1 cellular context compared by ENCODE assay signal in genomic region chr16:69339289-69340094, GRCh38.
TF ChIP-seq lines count a peak whose summit lies in the region.

Gene COG8 (minus strand): TSS chr16:69339564. CDS start chr16:69339552, 12 bp downstream.
Gene NIP7 (plus strand): TSS chr16:69339772. CDS start chr16:69339830, 58 bp downstream.

TF ChIP-seq in HepG2, 621 proteins besides CTCF, POLR2A, EP300 and RAD21 (continued from another document and continues in another):
- peak; percentile 88 for TF ChIP-seq MNT (IDR thresholded peaks at IDR 0.05)
- TF ChIP-seq NFE2 (CRISPR knock-in tag; IDR thresholded peaks at IDR 0.05): no peak
- no peak for TF ChIP-seq ZC3H4 (CRISPR knock-in tag; IDR thresholded peaks at IDR 0.05; ENCODE audit: borderline replicate concordance)
- no peak for TF ChIP-seq PRPF4 (IDR thresholded peaks at IDR 0.05; ENCODE audit: low read depth, low read length, poor library complexity, severe bottlenecking)
- no peak for TF ChIP-seq PTBP1 (IDR thresholded peaks at IDR 0.05; ENCODE audit: low read depth, low read length, poor library complexity, severe bottlenecking)
- peak; percentile 87 for TF ChIP-seq ZNF639 (CRISPR knock-in tag; conservative IDR thresholded peaks at IDR 0.05)
- 0 out of 2 replicates have a peak, but pooled peaks have one; percentile 36 for TF ChIP-seq HHEX (CRISPR knock-in tag; IDR thresholded peaks at IDR 0.05)
- TF ChIP-seq THAP8 (CRISPR knock-in tag; IDR thresholded peaks at IDR 0.05; ENCODE audit: borderline replicate concordance): 0 out of 2 replicates have a peak, but pooled peaks have one; percentile 17
- peak; percentile 98 for TF ChIP-seq GATAD1 (CRISPR knock-in tag; IDR thresholded peaks at IDR 0.05)
- TF ChIP-seq ZNF598 (CRISPR knock-in tag; IDR thresholded peaks at IDR 0.05; ENCODE audit: borderline replicate concordance): 0 out of 2 replicates have a peak, but pooled peaks have one; percentile 61
- TF ChIP-seq NR3C1 (CRISPR knock-in tag; IDR thresholded peaks at IDR 0.05): peak; percentile 34; the same call in 1 of the 2 replicates
- 0 out of 2 replicates have a peak, but pooled peaks have one; percentile 31 for TF ChIP-seq ZNF672 (CRISPR knock-in tag; IDR thresholded peaks at IDR 0.05)
- TF ChIP-seq ZSCAN25 (CRISPR knock-in tag; IDR thresholded peaks at IDR 0.05): peak; percentile 45
- TF ChIP-seq SP5 (CRISPR knock-in tag; IDR thresholded peaks at IDR 0.05; ENCODE audit: borderline replicate concordance, low read depth): peak; percentile 29; the same call in 1 of the 2 replicates
- TF ChIP-seq ZNF567 (CRISPR knock-in tag; IDR thresholded peaks at IDR 0.05; ENCODE audit: borderline replicate concordance): peak; percentile 25; the same call in 1 of the 2 replicates
- TF ChIP-seq GATA4 (IDR thresholded peaks at IDR 0.05; ENCODE audit: borderline replicate concordance, low read depth): 0 out of 2 replicates have a peak, but pooled peaks have one; percentile 53
- peak; percentile 82 for TF ChIP-seq ZNF230 (CRISPR knock-in tag; IDR thresholded peaks at IDR 0.05)
- TF ChIP-seq ZHX2 (IDR thresholded peaks at IDR 0.05; ENCODE audit: low read depth): peak; percentile 90
- TF ChIP-seq ZHX2 (CRISPR knock-in tag; IDR thresholded peaks at IDR 0.05; ENCODE audit: borderline replicate concordance): peak; percentile 65
- peak; percentile 90 for TF ChIP-seq DRAP1 (CRISPR knock-in tag; IDR thresholded peaks at IDR 0.05)
- no peak for TF ChIP-seq ZSCAN22 (CRISPR knock-in tag; IDR thresholded peaks at IDR 0.05)
- peak; percentile 87 for TF ChIP-seq AGO1 (IDR thresholded peaks at IDR 0.05; ENCODE audit: low read depth, low read length, poor library complexity, severe bottlenecking)
- no peak for TF ChIP-seq EED (CRISPR knock-in tag; IDR thresholded peaks at IDR 0.05)
- TF ChIP-seq ZNF629 (CRISPR knock-in tag; conservative IDR thresholded peaks at IDR 0.05): peak; percentile 70
- peak; percentile 81 for TF ChIP-seq TEAD3 (CRISPR knock-in tag; optimal IDR thresholded peaks at IDR 0.05; ENCODE audit: borderline replicate concordance)
- no peak for TF ChIP-seq ZNF562 (CRISPR knock-in tag; IDR thresholded peaks at IDR 0.05; ENCODE audit: borderline replicate concordance)
- TF ChIP-seq ATF2 (CRISPR knock-in tag; IDR thresholded peaks at IDR 0.05): peak; percentile 94
- peak; percentile 92 for TF ChIP-seq GLI4 (CRISPR knock-in tag; IDR thresholded peaks at IDR 0.05; ENCODE audit: borderline replicate concordance)
- TF ChIP-seq PAF1 (CRISPR knock-in tag; IDR thresholded peaks at IDR 0.05): no peak
- TF ChIP-seq TP53 (CRISPR knock-in tag; conservative IDR thresholded peaks at IDR 0.05): no peak; the same call in none of the 2 replicates
- TF ChIP-seq HCFC1 (IDR thresholded peaks at IDR 0.05; ENCODE audit: low read depth, low read length): peak; percentile 75
- peak; percentile 87 for TF ChIP-seq ZNF275 (CRISPR knock-in tag; IDR thresholded peaks at IDR 0.05; ENCODE audit: borderline replicate concordance)
- TF ChIP-seq IKZF1 (IDR thresholded peaks at IDR 0.05): no peak
- TF ChIP-seq ZNF780A (CRISPR knock-in tag; IDR thresholded peaks at IDR 0.05): peak; percentile 91
- no peak for TF ChIP-seq ZNF496 (CRISPR knock-in tag; IDR thresholded peaks at IDR 0.05; ENCODE audit: insufficient replicate concordance)
- TF ChIP-seq ZNF282 (IDR thresholded peaks at IDR 0.05; ENCODE audit: partially characterized antibody): no peak
- TF ChIP-seq TOE1 (CRISPR knock-in tag; IDR thresholded peaks at IDR 0.05): no peak
- no peak for TF ChIP-seq MED13 (CRISPR knock-in tag; IDR thresholded peaks at IDR 0.05)
- no peak for TF ChIP-seq HMGA1 (CRISPR knock-in tag; conservative IDR thresholded peaks at IDR 0.05)
- TF ChIP-seq NCOA5 (CRISPR knock-in tag; IDR thresholded peaks at IDR 0.05): peak; percentile 69; the same call in 1 of the 2 replicates
- TF ChIP-seq TRAFD1 (CRISPR knock-in tag; IDR thresholded peaks at IDR 0.05; ENCODE audit: borderline replicate concordance): no peak
- no peak for TF ChIP-seq SIX1 (CRISPR knock-in tag; IDR thresholded peaks at IDR 0.05; ENCODE audit: borderline replicate concordance)
- TF ChIP-seq EHMT2 (IDR thresholded peaks at IDR 0.05; ENCODE audit: borderline replicate concordance, low read depth, low read length): no peak
- TF ChIP-seq ZBTB20 (CRISPR knock-in tag; IDR thresholded peaks at IDR 0.05; ENCODE audit: borderline replicate concordance, low read depth): peak; percentile 77; the same call in 1 of the 2 replicates
- TF ChIP-seq PLRG1 (conservative IDR thresholded peaks at IDR 0.05): no peak
